1 cellular context compared by ENCODE assay signal in genomic region chr2:43438342-43438741, GRCh38.
TF ChIP-seq lines count a peak whose summit lies in the region.

No MANE protein-coding gene starts in this region.

TF ChIP-seq in K562, 482 proteins besides CTCF, POLR2A, EP300 and RAD21:
- TF ChIP-seq CCAR2 (IDR thresholded peaks at IDR 0.05; ENCODE audit: low read depth, low read length) (no peak), L3MBTL2 (IDR thresholded peaks at IDR 0.05) (no peak), LARP7 (IDR thresholded peaks at IDR 0.05) (no peak), TCFL5 (CRISPR knock-in tag; conservative IDR thresholded peaks at IDR 0.05) (no peak), TFAM (CRISPR knock-in tag; conservative IDR thresholded peaks at IDR 0.05) (no peak), ZNF561 (CRISPR knock-in tag; conservative IDR thresholded peaks at IDR 0.05) (no peak), ZNF696 (CRISPR knock-in tag; conservative IDR thresholded peaks at IDR 0.05) (no peak), ZBTB40 (IDR thresholded peaks at IDR 0.05) (no peak), ZBTB40 (CRISPR knock-in tag; IDR thresholded peaks at IDR 0.05) (no peak), ZSCAN29 (IDR thresholded peaks at IDR 0.05) (no peak), ZNF764 (CRISPR knock-in tag; IDR thresholded peaks at IDR 0.05; ENCODE audit: low read depth) (no peak), CHD4 (IDR thresholded peaks at IDR 0.05; ENCODE audit: insufficient read depth, insufficient replicate concordance, low read depth, low read length, poor library complexity, severe bottlenecking) (no peak), DPF2 (IDR thresholded peaks at IDR 0.05) (no peak), DEAF1 (CRISPR knock-in tag; IDR thresholded peaks at IDR 0.05) (no peak), SNIP1 (IDR thresholded peaks at IDR 0.05; ENCODE audit: low read depth) (no peak), ZNF518B (CRISPR knock-in tag; IDR thresholded peaks at IDR 0.05) (no peak), KLF6 (CRISPR knock-in tag; IDR thresholded peaks at IDR 0.05; ENCODE audit: borderline replicate concordance) (no peak), NFATC3 (IDR thresholded peaks at IDR 0.05) (no peak)
